In the genomic region with DNA sequence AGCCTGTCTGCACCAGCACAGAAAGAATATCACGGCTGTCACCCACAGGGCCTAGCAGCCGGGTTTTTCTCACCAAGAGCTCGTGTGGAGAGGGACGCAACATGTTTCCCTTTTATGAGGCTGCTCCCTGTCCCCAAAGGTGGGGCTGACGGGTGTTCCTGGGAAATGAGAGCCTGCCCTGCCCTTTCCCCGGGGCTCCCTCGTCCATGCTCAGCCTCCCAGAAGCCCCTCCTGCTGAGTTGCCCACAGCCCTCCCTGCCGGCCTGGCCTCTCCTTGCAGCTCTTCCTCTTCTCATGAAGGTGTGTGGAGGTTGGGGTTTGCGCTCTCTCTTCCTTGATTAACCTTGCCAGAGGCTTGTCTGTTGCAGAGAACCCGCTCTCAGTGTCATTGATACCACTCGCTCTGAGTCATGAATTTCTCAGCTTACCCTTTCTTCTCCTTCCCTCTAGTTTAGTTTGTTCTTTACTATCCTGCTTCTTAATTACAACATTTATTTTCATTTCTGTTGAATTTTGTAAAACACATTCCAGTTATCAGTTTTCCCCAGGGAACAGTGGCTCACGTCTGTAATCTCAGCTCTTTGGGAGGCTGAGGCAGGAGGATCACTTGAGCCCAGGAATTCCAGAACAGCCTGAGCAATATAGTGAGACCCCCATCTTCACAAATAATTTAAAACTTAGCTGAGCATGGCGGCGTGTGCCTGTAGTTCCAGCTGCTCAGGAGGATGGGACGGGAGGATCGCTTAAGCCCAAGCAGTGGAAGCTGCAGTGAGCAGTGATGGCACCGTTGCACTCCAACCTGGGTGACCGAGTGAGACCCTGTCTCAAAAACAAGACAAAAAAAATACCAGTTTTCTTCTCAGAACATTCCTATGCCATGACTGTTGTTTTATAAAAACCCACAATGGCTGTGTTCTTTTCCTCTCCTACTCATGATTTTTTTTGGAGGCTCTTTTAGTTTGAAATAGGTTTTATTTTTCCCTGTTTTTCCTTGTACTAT, we compare ENCODE assay signal across 11 cellular contexts.
DNase-seq lines count a peak whose midpoint lies in the region; ATAC-seq and TF ChIP-seq lines count a peak whose summit lies in the region.
"Had no signal": no experiment of that assay in that cellular context is flagged by ENCODE, and none has a peak within 500 bp of the region (broad histone marks: within the 10 kb centered on the region; RNA-seq: fewer than 3 reads in every experiment).

No MANE protein-coding gene starts in this region.

- TF ChIP-seq POLR2A in testis (IDR thresholded peaks at IDR 0.05), result no peak

- no peak for TF ChIP-seq CTCF in coronary artery (IDR thresholded peaks at IDR 0.05)
- TF ChIP-seq CTCF in mucosa of descending colon (IDR thresholded peaks at IDR 0.05), result no peak
- no peak for TF ChIP-seq CTCF in testis (IDR thresholded peaks at IDR 0.05)

- H3K4me1 ChIP-seq in mucosa of descending colon (ENCODE audit: low read depth) (peaks cover 5% of the 10 kb centered on the region), testis (no peaks in the 10 kb centered on the region)

- H3K36me3 ChIP-seq in mucosa of descending colon (ENCODE audit: low read depth) (no peaks in the 10 kb centered on the region), testis (ENCODE audit: low read depth, missing control alignments) (no peaks in the 10 kb centered on the region)
- H3K36me3 ChIP-seq: gastrocnemius medialis had no signal

- H3K4me3 ChIP-seq in coronary artery (no peak overlapping the region), mucosa of descending colon (no peak overlapping the region), testis (no peak overlapping the region)
- H3K4me3 ChIP-seq: body of pancreas, gastrocnemius medialis had no signal

- intact Hi-C loops in mucosa of descending colon (cut with DNase I, micrococcal nuclease) (no loop called here), testis (cut with DNase I; ENCODE audit: low total_unique reads) (no loop called here)

- H3K27me3 ChIP-seq in testis, result no peaks in the 10 kb centered on the region
- H3K27me3 ChIP-seq: body of pancreas, gastrocnemius medialis had no signal

- 79 to 89% methylated on average over 18 of the region's 18 CpGs for WGBS in testis, 2 donors

- H3K27ac ChIP-seq in coronary artery (peak overlapping the region; percentile 61 to 73), testis (no peak overlapping the region)
- H3K27ac ChIP-seq: body of pancreas, gastrocnemius medialis had no signal

- peak; percentile 79 for DNase-seq in ELF-1 (ENCODE audit: low read depth, low spot score)
- peak; percentile 79 for DNase-seq in M059J (ENCODE audit: low read depth)
- peak; percentile 72 for DNase-seq in coronary artery (ENCODE audit: low spot score)
- peak in 2 of 3 donors; percentile 35 to 61 for DNase-seq in mucosa of descending colon
- no peak for DNase-seq in testis
- no peak for DNase-seq in NK-92 (lab: John Stamatoyannopoulos, UW; ENCODE audit: unreplicated experiment)
- no peak for DNase-seq in medulla oblongata (ENCODE audit: extremely low spot score)
- DNase-seq: activated CD4-positive, alpha-beta memory T cell treated with anti-CD3 and anti-CD28 coated beads for 36 hours; gastrocnemius medialis had no signal

- ATAC-seq in mucosa of descending colon (peak; percentile 60), GM21528 (IDR thresholded peaks at IDR 0.05; ENCODE audit: low FRiP score, unreplicated experiment) (no peak)
- ATAC-seq: body of pancreas, gastrocnemius medialis had no signal

- H3K9me3 ChIP-seq in mucosa of descending colon (no peaks in the 10 kb centered on the region), testis (no peaks in the 10 kb centered on the region)
- H3K9me3 ChIP-seq: body of pancreas, gastrocnemius medialis had no signal

Comparison
In these comparisons a context has a peak if more than half of its experiments do, and no peak if none do; other contexts are left out.
1. DNase-seq: peak in ELF-1 (single experiment), M059J (single experiment), coronary artery (single experiment) and mucosa of descending colon (2 of 3); none in testis (single experiment), NK-92 (single experiment) and medulla oblongata (single experiment).
2. H3K27ac ChIP-seq: peak in coronary artery (2 of 2); none in testis (0 of 2).